In genomic region chr6:19538086-19538485, GRCh38 we compare ENCODE assay signal across 11 cellular contexts.
A peak's percentile ranks its signal among the peaks of the same experiment; 100 is the strongest.
DNase-seq lines count a peak whose midpoint lies in the region; ATAC-seq, FAIRE-seq and TF ChIP-seq lines count a peak whose summit lies in the region.
"Had no signal": no experiment of that assay in that cellular context is flagged by ENCODE, and none has a peak within 500 bp of the region (broad histone marks: within the 10 kb centered on the region; RNA-seq: fewer than 3 reads in every experiment).

No MANE protein-coding gene starts in this region.

- no peaks in the 10 kb centered on the region for H3K27me3 ChIP-seq in small intestine (ENCODE audit: control insufficient read depth in 2 of 2, insufficient read depth in 2 of 2, low read length in 2 of 2)
- H3K27me3 ChIP-seq: sigmoid colon had no signal

- no peaks in the 10 kb centered on the region for H3K36me3 ChIP-seq in small intestine (ENCODE audit: control insufficient read depth in 2 of 2, insufficient read depth in 2 of 2, low read length in 2 of 2)
- H3K36me3 ChIP-seq: sigmoid colon had no signal

- H3K9me3 ChIP-seq in small intestine (ENCODE audit: control insufficient read depth, low read depth): no peaks in the 10 kb centered on the region
- H3K9me3 ChIP-seq: sigmoid colon had no signal

- peaks cover 0 to 1% of the 10 kb centered on the region in 2 donors for H3K4me1 ChIP-seq in small intestine (ENCODE audit: control insufficient read depth in 2 of 2, insufficient read depth in 1 of 2, low read depth in 1 of 2, low read length in 1 of 2)
- H3K4me1 ChIP-seq: sigmoid colon had no signal

- H3K27ac ChIP-seq in small intestine (ENCODE audit: low read depth in 1 of 2, low read length in 1 of 2): no peak overlapping the region
- H3K27ac ChIP-seq: sigmoid colon had no signal

- ATAC-seq in GM18873 (IDR thresholded peaks at IDR 0.05; ENCODE audit: low FRiP score, unreplicated experiment) (no peak), GM21619 (IDR thresholded peaks at IDR 0.05; ENCODE audit: unreplicated experiment) (no peak)
- ATAC-seq: activated naive CD8-positive, alpha-beta T cell treated with anti-CD3 and anti-CD28 coated beads, Interleukin-2, amount 50 U/mL, for 24 hours had no signal

- no peak for TF ChIP-seq CTCF in epithelial cell of esophagus (IDR thresholded peaks at IDR 0.05; ENCODE audit: insufficient read depth, low read depth, low read length, missing control alignments)

- DNase-seq in NCI-H128 (lab: John Stamatoyannopoulos, UW; ENCODE audit: unreplicated experiment): peak; percentile 87
- peak; percentile 97 for DNase-seq in NCI-H345 (lab: John Stamatoyannopoulos, UW)
- DNase-seq in epithelial cell of esophagus (ENCODE audit: low read depth): peak; percentile 95
- DNase-seq in small intestine: peak; percentile 92
- no peak for DNase-seq in AG08396 (ENCODE audit: low spot score)
- no peak for DNase-seq in ecto neural progenitor cell (ENCODE audit: low spot score)
- DNase-seq: activated CD4-positive, alpha-beta memory T cell treated with anti-CD3 and anti-CD28 coated beads, Interleukin-2, amount 10 ng/mL, durations not matched to agents 7 days and 5 days; activated naive CD8-positive, alpha-beta T cell treated with anti-CD3 and anti-CD28 coated beads, Interleukin-2, amount 50 U/mL, for 24 hours; sigmoid colon had no signal

- no peak overlapping the region for H3K4me3 ChIP-seq in epithelial cell of esophagus (ENCODE audit: low read length)
- no peak overlapping the region for H3K4me3 ChIP-seq in small intestine (ENCODE audit: low read depth in 1 of 2, low read length in 2 of 2)
- H3K4me3 ChIP-seq: sigmoid colon had no signal

- no peak for FAIRE-seq in small intestine (lab: Jason Lieb, UNC)

- WGBS in small intestine, 3 donors: 16 to 56% (median 25%) methylated on average over 12 of the region's 12 CpGs

Comparison
In these comparisons a context has a peak if more than half of its experiments do, and no peak if none do; other contexts are left out.
1. DNase-seq: peak in NCI-H128 (single experiment), NCI-H345 (single experiment), epithelial cell of esophagus (single experiment) and small intestine (single experiment); none in AG08396 (single experiment) and ecto neural progenitor cell (single experiment).